ENCODE assay signal across 20 cellular contexts in the genomic region with DNA sequence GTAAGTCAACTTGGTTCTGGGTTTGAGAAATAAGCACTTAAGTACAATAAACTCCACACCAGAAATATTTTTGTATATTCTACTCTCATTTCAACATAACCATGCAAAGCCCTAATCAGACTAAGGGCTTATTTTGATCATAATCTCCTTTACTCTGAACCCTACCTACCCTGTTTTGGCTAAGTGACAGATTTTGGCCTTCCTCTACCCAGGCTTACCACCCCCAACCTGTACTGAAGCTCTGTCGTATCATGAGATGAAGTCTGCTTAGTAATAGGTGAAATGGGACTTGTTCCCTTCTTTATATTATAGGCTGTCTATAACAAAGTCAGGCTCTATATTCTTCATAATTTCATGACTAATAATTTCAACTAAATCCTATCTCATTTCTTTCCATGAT.
A peak's percentile ranks its signal among the peaks of the same experiment; 100 is the strongest.
DNase-seq lines count a peak whose midpoint lies in the region; ATAC-seq, FAIRE-seq and TF ChIP-seq lines count a peak whose summit lies in the region.
"Had no signal": no experiment of that assay in that cellular context is flagged by ENCODE, and none has a peak within 500 bp of the region (broad histone marks: within the 10 kb centered on the region; RNA-seq: fewer than 3 reads in every experiment).

No MANE protein-coding gene starts in this region.

- H3K4me2 ChIP-seq in HepG2 (ENCODE audit: low read depth, low read length): peak overlapping the region; percentile 83

- H3K9ac ChIP-seq in HepG2 (ENCODE audit: insufficient read depth, low read depth, low read length): no peak overlapping the region

- H3K27ac ChIP-seq in HepG2 (ENCODE audit: extremely low read length, insufficient read depth, low read length) (peak overlapping the region; percentile 90), right lobe of liver (no peak overlapping the region), upper lobe of right lung (no peak overlapping the region)
- H3K27ac ChIP-seq: uterus had no signal

- H3K27me3 ChIP-seq in HepG2 (ENCODE audit: control insufficient read depth in 1 of 2, insufficient read depth in 2 of 2, low read length in 2 of 2): no peaks in the 10 kb centered on the region; a peak in 1 of 5 replicates
- H3K27me3 ChIP-seq in right lobe of liver: no peaks in the 10 kb centered on the region
- H3K27me3 ChIP-seq in upper lobe of right lung: no peaks in the 10 kb centered on the region
- H3K27me3 ChIP-seq: uterus had no signal

- H3K27ac Mint-ChIP-seq in WTC11: peak overlapping the region; percentile 34; the same call in 1 of the 2 replicates
- H3K27ac Mint-ChIP-seq in type B pancreatic cell: no peak overlapping the region
- H3K27ac Mint-ChIP-seq: activated CD4-positive, alpha-beta memory T cell treated with anti-CD3 and anti-CD28 coated beads for 36 hours had no signal

- TF ChIP-seq EP300 in HepG2 (IDR thresholded peaks at IDR 0.05; ENCODE audit: low read depth in 2 of 2, low read length in 2 of 2) (no peak), HepG2 (CRISPR knock-in tag; IDR thresholded peaks at IDR 0.05; ENCODE audit: borderline replicate concordance) (no peak)

- H3K4me3 ChIP-seq in HepG2 (replicated peaks in 1 of 3; ENCODE audit: insufficient read depth in 1 of 3, low read depth in 2 of 3, low read length in 3 of 3) (no peak overlapping the region), right lobe of liver (no peak overlapping the region), upper lobe of right lung (no peak overlapping the region)
- H3K4me3 ChIP-seq: lung, uterus had no signal

- H3K27me3 Mint-ChIP-seq in WTC11 (ENCODE audit: low read depth): no peaks in the 10 kb centered on the region
- no peaks in the 10 kb centered on the region for H3K27me3 Mint-ChIP-seq in type B pancreatic cell
- H3K27me3 Mint-ChIP-seq: activated CD4-positive, alpha-beta memory T cell treated with anti-CD3 and anti-CD28 coated beads for 36 hours had no signal

- peaks cover 98% of the 10 kb centered on the region for H3K79me2 ChIP-seq in HepG2 (ENCODE audit: insufficient read depth, low read length)

- FAIRE-seq in HepG2 (lab: Jason Lieb, UNC): no peak
- FAIRE-seq: keratinocyte had no signal

- TF ChIP-seq CTCF in HepG2 (CRISPR knock-in tag; IDR thresholded peaks at IDR 0.05): no peak
- TF ChIP-seq CTCF in right lobe of liver (IDR thresholded peaks at IDR 0.05): no peak
- TF ChIP-seq CTCF in WTC11 (IDR thresholded peaks at IDR 0.05): no peak
- no peak for TF ChIP-seq CTCF in type B pancreatic cell (conservative IDR thresholded peaks at IDR 0.05)
- TF ChIP-seq CTCF in upper lobe of right lung (IDR thresholded peaks at IDR 0.05): no peak

- peaks cover 0 to 3% of the 10 kb centered on the region in 2 experiments; a peak in 1 of 5 replicates for H3K36me3 ChIP-seq in HepG2 (replicated peaks in 1 of 2; ENCODE audit: control insufficient read depth in 1 of 2, insufficient read depth in 2 of 2, low read length in 2 of 2)
- H3K36me3 ChIP-seq in right lobe of liver: no peaks in the 10 kb centered on the region
- no peaks in the 10 kb centered on the region for H3K36me3 ChIP-seq in upper lobe of right lung
- H3K36me3 ChIP-seq: uterus had no signal

- POLR2A ChIA-PET in HepG2 (lab: Yijun Ruan, JAX) (interaction anchor here (1.6 kb wide), 1 partner anchor 11 kb away, joined by 6 read pairs; no protein-coding TSS in a partner anchor), WTC11 (lab: Charles Lee) (no interaction called here)

- WGBS in HepG2 (ENCODE audit: low lambda C conversion rate): 34% methylated on average over 1 of the region's 1 CpG
- 58% methylated on average over 1 of the region's 1 CpG for WGBS in right lobe of liver (ENCODE audit: insufficient coverage, low coverage, low lambda C conversion rate, missing lambda C conversion rate)

- in situ Hi-C loops in HepG2 (cut with HindIII; ENCODE audit: extremely low pct_ligation_motif_present, low pct_unique_long_range_greater_than_20kb): no loop called here
- in situ Hi-C loops in G401 (cut with HindIII; ENCODE audit: low sequenced_read_pairs): no loop called here

- H4K20me1 ChIP-seq in HepG2 (ENCODE audit: insufficient read depth, low read length): peaks cover 21% of the 10 kb centered on the region

- no TSS peak for BruUV-seq in HepG2 (replicated peaks; lab: Mats Ljungman, UMichigan)

- H3K4me1 ChIP-seq in HepG2 (ENCODE audit: insufficient read depth, low read length): peaks cover 76% of the 10 kb centered on the region
- peaks cover 0 to 6% (median 0%) of the 10 kb centered on the region in 4 donors for H3K4me1 ChIP-seq in right lobe of liver
- H3K4me1 ChIP-seq in upper lobe of right lung: peaks cover 21% of the 10 kb centered on the region

- H3K36me3 Mint-ChIP-seq in WTC11 (no peaks in the 10 kb centered on the region), type B pancreatic cell (peaks cover 5% of the 10 kb centered on the region)
- H3K36me3 Mint-ChIP-seq: activated CD4-positive, alpha-beta memory T cell treated with anti-CD3 and anti-CD28 coated beads for 36 hours had no signal

- peak; percentile 87 for DNase-seq in DMS153 treated with DMSO at 0.1 percent for 48 hours (lab: John Stamatoyannopoulos, UW; ENCODE audit: unreplicated experiment)
- no peak for DNase-seq in DMS153 (lab: John Stamatoyannopoulos, UW)
- no peak for DNase-seq in HepG2 (ENCODE audit: low spot score)
- DNase-seq in right lobe of liver: no peak
- no peak for DNase-seq in WTC11 (ENCODE audit: low spot score)
- DNase-seq in type B pancreatic cell (ENCODE audit: extremely low spot score, unreplicated experiment): no peak
- DNase-seq in upper lobe of right lung: no peak
- no peak for DNase-seq in G401 (ENCODE audit: low spot score)
- DNase-seq: 8988T; activated CD4-positive, alpha-beta memory T cell treated with anti-CD3 and anti-CD28 coated beads for 36 hours; activated naive CD4-positive, alpha-beta T cell treated with anti-CD3 and anti-CD28 coated beads, Interleukin-2, amount 50 U/mL, for 16 hours; foreskin melanocyte; NCI-H1694; occipital lobe; retina; stimulated activated CD4-positive, alpha-beta T cell treated with anti-CD3 and anti-CD28 coated beads, Interleukin-4, amount 100 ng/mL, for 4 hours; SW 1271; uterus had no signal

- H3K4me3 Mint-ChIP-seq in WTC11 (no peak overlapping the region), type B pancreatic cell (peak overlapping the region; percentile 18)
- H3K4me3 Mint-ChIP-seq: activated CD4-positive, alpha-beta memory T cell treated with anti-CD3 and anti-CD28 coated beads for 36 hours had no signal

- TF ChIP-seq RAD21 in HepG2 (CRISPR knock-in tag; IDR thresholded peaks at IDR 0.05): no peak

- CTCF ChIA-PET in HepG2 (lab: Yijun Ruan, JAX; ENCODE audit: low intra/inter-chr PET ratio, low total read pairs) (interaction anchor here (0.7 kb wide), 1 partner anchor 45 kb away, joined by 3 read pairs; no protein-coding TSS in a partner anchor), WTC11 (lab: Charles Lee) (interaction anchor here (1.0 to 1.9 kb wide), 3 partner anchors 45 to 193 kb away, joined by 3 to 8 read pairs (median 7); no protein-coding TSS in a partner anchor)

- no peak for TF ChIP-seq POLR2A in HepG2 (IDR thresholded peaks at IDR 0.05; ENCODE audit: insufficient read depth in 1 of 2, low read depth in 2 of 2, low read length in 2 of 2)
- no peak for TF ChIP-seq POLR2A in right lobe of liver (IDR thresholded peaks at IDR 0.05)

- intact Hi-C loops in HepG2 (cut with micrococcal nuclease; ENCODE audit: unreplicated experiment): loop anchor here (2.0 kb wide), 1 partner anchor 59 kb away; no protein-coding TSS in a partner anchor
- intact Hi-C loops in right lobe of liver (cut with DNase I): no loop called here
- intact Hi-C loops in upper lobe of right lung (cut with DNase I): no loop called here

- H2AFZ ChIP-seq in HepG2 (ENCODE audit: low read length): no peak overlapping the region

- ATAC-seq in HepG2 (no peak; the same call in 2 of the 3 replicates), right lobe of liver (no peak), WTC11 (no peak), upper lobe of right lung (no peak)

- no peaks in the 10 kb centered on the region for H3K9me3 ChIP-seq in HepG2 (ENCODE audit: low read length)
- no peaks in the 10 kb centered on the region for H3K9me3 ChIP-seq in right lobe of liver
- H3K9me3 ChIP-seq in upper lobe of right lung: no peaks in the 10 kb centered on the region
- H3K9me3 ChIP-seq: uterus had no signal

- H3K9me3 Mint-ChIP-seq in WTC11: no peaks in the 10 kb centered on the region
- H3K9me3 Mint-ChIP-seq in type B pancreatic cell: no peaks in the 10 kb centered on the region
- H3K9me3 Mint-ChIP-seq: activated CD4-positive, alpha-beta memory T cell treated with anti-CD3 and anti-CD28 coated beads for 36 hours had no signal

- H3K4me1 Mint-ChIP-seq in WTC11: peaks cover 40% of the 10 kb centered on the region
- H3K4me1 Mint-ChIP-seq in type B pancreatic cell (ENCODE audit: unreplicated experiment): peaks cover 36% of the 10 kb centered on the region

TF ChIP-seq in HepG2, 621 proteins besides CTCF, POLR2A, EP300 and RAD21 (continues in another document):
- no peak for TF ChIP-seq ZNF546 (CRISPR knock-in tag; conservative IDR thresholded peaks at IDR 0.05)
- no peak for TF ChIP-seq ATRX (CRISPR knock-in tag; IDR thresholded peaks at IDR 0.05; ENCODE audit: borderline replicate concordance)
- no peak for TF ChIP-seq KDM4B (CRISPR knock-in tag; IDR thresholded peaks at IDR 0.05)
- TF ChIP-seq EZH2 (conservative IDR thresholded peaks at IDR 0.05; ENCODE audit: low read depth, low read length): no peak
- TF ChIP-seq NR1H2 (CRISPR knock-in tag; IDR thresholded peaks at IDR 0.05; ENCODE audit: borderline replicate concordance, low read depth): no peak
- TF ChIP-seq ZNF766 (CRISPR knock-in tag; IDR thresholded peaks at IDR 0.05; ENCODE audit: borderline replicate concordance): no peak

TF ChIP-seq in WTC11, 78 proteins besides CTCF, POLR2A, EP300 and RAD21 (continues in another document):
- no peak for TF ChIP-seq EMX1 (CRISPR knock-in tag; IDR thresholded peaks at IDR 0.05)
- no peak for TF ChIP-seq MXD4 (CRISPR knock-in tag; IDR thresholded peaks at IDR 0.05; ENCODE audit: borderline replicate concordance)
- TF ChIP-seq OVOL2 (CRISPR knock-in tag; IDR thresholded peaks at IDR 0.05; ENCODE audit: borderline replicate concordance): no peak
- TF ChIP-seq ZNF425 (CRISPR knock-in tag; conservative IDR thresholded peaks at IDR 0.05): no peak
